In the genomic region with DNA sequence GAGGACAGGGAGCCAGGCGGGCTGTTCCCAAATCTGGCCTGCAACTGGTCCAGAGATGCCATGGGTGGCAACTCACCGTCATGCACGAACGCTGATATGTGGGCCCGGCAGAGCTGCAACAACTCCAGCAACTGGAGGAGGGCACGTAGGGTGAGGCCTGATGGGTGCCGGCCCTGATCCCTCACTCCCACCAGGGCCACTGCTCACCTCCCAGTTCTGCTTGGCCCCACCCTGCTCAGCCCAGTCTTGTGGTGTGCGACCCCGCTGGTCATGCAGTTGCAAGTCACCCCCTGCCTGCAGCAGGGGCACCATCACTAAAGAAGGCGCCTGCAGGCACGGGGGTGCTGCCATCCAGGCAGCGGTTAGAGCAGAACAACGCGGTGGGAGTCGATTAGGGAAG, we compare ENCODE assay signal across 1 cellular context.
TF ChIP-seq lines count a peak whose summit lies in the region.

No MANE protein-coding gene starts in this region.

TF ChIP-seq in HEK293, 187 proteins besides CTCF, POLR2A, EP300 and RAD21 (continued from another document):
- TF ChIP-seq, protein P1, sequence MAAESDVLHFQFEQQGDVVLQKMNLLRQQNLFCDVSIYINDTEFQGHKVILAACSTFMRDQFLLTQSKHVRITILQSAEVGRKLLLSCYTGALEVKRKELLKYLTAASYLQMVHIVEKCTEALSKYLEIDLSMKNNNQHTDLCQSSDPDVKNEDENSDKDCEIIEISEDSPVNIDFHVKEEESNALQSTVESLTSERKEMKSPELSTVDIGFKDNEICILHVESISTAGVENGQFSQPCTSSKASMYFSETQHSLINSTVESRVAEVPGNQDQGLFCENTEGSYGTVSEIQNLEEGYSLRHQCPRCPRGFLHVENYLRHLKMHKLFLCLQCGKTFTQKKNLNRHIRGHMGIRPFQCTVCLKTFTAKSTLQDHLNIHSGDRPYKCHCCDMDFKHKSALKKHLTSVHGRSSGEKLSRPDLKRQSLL (tag by site-specific recombination; IDR thresholded peaks at IDR 0.05): no peak
- no peak for TF ChIP-seq SP3 (tag by site-specific recombination; IDR thresholded peaks at IDR 0.05)
- TF ChIP-seq ZNF221 (tag by site-specific recombination; IDR thresholded peaks at IDR 0.05; ENCODE audit: borderline replicate concordance): no peak
- no peak for TF ChIP-seq KLF1 (tag by site-specific recombination; IDR thresholded peaks at IDR 0.05)
